ENCODE assay signal across 2 cellular contexts in the genomic region with DNA sequence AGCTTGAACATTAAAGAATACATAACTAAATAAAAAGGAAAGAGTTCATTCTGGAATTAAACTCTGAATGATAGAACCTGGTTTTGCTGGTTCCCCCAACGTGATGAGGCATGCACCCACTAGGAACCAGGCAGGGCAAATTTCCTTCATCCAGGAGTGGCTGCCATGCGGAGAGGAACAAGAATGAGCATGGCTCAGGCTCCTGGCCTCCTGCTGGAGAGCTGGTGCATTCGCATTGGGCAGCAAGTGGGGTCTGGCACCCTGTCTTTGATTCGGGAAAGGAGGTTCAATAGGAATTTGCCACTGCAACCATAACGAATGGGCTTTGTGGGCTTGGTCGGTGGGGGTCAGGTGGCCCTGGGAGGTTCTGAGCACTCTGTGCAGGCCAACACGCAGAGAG.
TF ChIP-seq lines count a peak whose summit lies in the region.

No MANE protein-coding gene starts in this region.

TF ChIP-seq in SK-N-SH, 30 proteins besides CTCF, POLR2A, EP300 and RAD21 (continued from another document):
- TF ChIP-seq, protein P1, sequence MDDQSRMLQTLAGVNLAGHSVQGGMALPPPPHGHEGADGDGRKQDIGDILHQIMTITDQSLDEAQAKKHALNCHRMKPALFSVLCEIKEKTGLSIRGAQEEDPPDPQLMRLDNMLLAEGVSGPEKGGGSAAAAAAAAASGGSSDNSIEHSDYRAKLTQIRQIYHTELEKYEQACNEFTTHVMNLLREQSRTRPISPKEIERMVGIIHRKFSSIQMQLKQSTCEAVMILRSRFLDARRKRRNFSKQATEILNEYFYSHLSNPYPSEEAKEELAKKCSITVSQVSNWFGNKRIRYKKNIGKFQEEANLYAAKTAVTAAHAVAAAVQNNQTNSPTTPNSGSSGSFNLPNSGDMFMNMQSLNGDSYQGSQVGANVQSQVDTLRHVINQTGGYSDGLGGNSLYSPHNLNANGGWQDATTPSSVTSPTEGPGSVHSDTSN (IDR thresholded peaks at IDR 0.05) = no peak
- TF ChIP-seq MEF2A (IDR thresholded peaks at IDR 0.05; ENCODE audit: borderline replicate concordance, low read depth) (no peak), YY1 (IDR thresholded peaks at IDR 0.05; ENCODE audit: low read depth) (no peak), MXI1 (IDR thresholded peaks at IDR 0.05; ENCODE audit: low read depth, low read length) (no peak), TAF1 (IDR thresholded peaks at IDR 0.05; ENCODE audit: borderline replicate concordance, low read depth, low read length) (no peak), TEAD4 (IDR thresholded peaks at IDR 0.05; ENCODE audit: borderline replicate concordance, insufficient read depth) (no peak), SMC3 (IDR thresholded peaks at IDR 0.05; ENCODE audit: low read depth, low read length) (no peak)
- TF ChIP-seq, protein P2, sequence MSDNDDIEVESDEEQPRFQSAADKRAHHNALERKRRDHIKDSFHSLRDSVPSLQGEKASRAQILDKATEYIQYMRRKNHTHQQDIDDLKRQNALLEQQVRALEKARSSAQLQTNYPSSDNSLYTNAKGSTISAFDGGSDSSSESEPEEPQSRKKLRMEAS (IDR thresholded peaks at IDR 0.05; ENCODE audit: low read depth) = no peak

TF ChIP-seq in SK-N-SH treated with all-trans-retinoic acid at 6 μM for 48 hours, 23 proteins besides CTCF, POLR2A, EP300 and RAD21 (continued from another document):
- no peak for TF ChIP-seq CREB5 (CRISPR knock-in tag; IDR thresholded peaks at IDR 0.05; ENCODE audit: low read depth)
- TF ChIP-seq, protein P3, sequence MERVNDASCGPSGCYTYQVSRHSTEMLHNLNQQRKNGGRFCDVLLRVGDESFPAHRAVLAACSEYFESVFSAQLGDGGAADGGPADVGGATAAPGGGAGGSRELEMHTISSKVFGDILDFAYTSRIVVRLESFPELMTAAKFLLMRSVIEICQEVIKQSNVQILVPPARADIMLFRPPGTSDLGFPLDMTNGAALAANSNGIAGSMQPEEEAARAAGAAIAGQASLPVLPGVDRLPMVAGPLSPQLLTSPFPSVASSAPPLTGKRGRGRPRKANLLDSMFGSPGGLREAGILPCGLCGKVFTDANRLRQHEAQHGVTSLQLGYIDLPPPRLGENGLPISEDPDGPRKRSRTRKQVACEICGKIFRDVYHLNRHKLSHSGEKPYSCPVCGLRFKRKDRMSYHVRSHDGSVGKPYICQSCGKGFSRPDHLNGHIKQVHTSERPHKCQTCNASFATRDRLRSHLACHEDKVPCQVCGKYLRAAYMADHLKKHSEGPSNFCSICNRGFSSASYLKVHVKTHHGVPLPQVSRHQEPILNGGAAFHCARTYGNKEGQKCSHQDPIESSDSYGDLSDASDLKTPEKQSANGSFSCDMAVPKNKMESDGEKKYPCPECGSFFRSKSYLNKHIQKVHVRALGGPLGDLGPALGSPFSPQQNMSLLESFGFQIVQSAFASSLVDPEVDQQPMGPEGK (CRISPR knock-in tag; IDR thresholded peaks at IDR 0.05; ENCODE audit: borderline replicate concordance) = no peak
- TF ChIP-seq ZNF565 (CRISPR knock-in tag; conservative IDR thresholded peaks at IDR 0.05; ENCODE audit: low read depth) = no peak
- no peak for TF ChIP-seq CSRNP3 (CRISPR knock-in tag; IDR thresholded peaks at IDR 0.05)
- TF ChIP-seq TOX (CRISPR knock-in tag; IDR thresholded peaks at IDR 0.05; ENCODE audit: borderline replicate concordance) = no peak
- TF ChIP-seq, protein P4, sequence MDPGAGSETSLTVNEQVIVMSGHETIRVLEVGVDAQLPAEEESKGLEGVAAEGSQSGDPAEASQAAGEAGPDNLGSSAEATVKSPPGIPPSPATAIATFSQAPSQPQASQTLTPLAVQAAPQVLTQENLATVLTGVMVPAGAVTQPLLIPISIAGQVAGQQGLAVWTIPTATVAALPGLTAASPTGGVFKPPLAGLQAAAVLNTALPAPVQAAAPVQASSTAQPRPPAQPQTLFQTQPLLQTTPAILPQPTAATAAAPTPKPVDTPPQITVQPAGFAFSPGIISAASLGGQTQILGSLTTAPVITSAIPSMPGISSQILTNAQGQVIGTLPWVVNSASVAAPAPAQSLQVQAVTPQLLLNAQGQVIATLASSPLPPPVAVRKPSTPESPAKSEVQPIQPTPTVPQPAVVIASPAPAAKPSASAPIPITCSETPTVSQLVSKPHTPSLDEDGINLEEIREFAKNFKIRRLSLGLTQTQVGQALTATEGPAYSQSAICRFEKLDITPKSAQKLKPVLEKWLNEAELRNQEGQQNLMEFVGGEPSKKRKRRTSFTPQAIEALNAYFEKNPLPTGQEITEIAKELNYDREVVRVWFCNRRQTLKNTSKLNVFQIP (CRISPR knock-in tag; IDR thresholded peaks at IDR 0.05; ENCODE audit: borderline replicate concordance, low read depth) = no peak
- TF ChIP-seq ZNF8 (CRISPR knock-in tag; IDR thresholded peaks at IDR 0.05) = no peak
- TF ChIP-seq TCF4 (CRISPR knock-in tag; IDR thresholded peaks at IDR 0.05; ENCODE audit: borderline replicate concordance) = no peak
- TF ChIP-seq ZNF70 (CRISPR knock-in tag; IDR thresholded peaks at IDR 0.05) = no peak
- TF ChIP-seq RARB (CRISPR knock-in tag; IDR thresholded peaks at IDR 0.05) = no peak
- TF ChIP-seq ISL1 (CRISPR knock-in tag; IDR thresholded peaks at IDR 0.05) = no peak
- TF ChIP-seq, protein P5, sequence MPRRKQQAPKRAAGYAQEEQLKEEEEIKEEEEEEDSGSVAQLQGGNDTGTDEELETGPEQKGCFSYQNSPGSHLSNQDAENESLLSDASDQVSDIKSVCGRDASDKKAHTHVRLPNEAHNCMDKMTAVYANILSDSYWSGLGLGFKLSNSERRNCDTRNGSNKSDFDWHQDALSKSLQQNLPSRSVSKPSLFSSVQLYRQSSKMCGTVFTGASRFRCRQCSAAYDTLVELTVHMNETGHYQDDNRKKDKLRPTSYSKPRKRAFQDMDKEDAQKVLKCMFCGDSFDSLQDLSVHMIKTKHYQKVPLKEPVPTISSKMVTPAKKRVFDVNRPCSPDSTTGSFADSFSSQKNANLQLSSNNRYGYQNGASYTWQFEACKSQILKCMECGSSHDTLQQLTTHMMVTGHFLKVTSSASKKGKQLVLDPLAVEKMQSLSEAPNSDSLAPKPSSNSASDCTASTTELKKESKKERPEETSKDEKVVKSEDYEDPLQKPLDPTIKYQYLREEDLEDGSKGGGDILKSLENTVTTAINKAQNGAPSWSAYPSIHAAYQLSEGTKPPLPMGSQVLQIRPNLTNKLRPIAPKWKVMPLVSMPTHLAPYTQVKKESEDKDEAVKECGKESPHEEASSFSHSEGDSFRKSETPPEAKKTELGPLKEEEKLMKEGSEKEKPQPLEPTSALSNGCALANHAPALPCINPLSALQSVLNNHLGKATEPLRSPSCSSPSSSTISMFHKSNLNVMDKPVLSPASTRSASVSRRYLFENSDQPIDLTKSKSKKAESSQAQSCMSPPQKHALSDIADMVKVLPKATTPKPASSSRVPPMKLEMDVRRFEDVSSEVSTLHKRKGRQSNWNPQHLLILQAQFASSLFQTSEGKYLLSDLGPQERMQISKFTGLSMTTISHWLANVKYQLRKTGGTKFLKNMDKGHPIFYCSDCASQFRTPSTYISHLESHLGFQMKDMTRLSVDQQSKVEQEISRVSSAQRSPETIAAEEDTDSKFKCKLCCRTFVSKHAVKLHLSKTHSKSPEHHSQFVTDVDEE (CRISPR knock-in tag; IDR thresholded peaks at IDR 0.05) = no peak
- TF ChIP-seq BACH2 (CRISPR knock-in tag; IDR thresholded peaks at IDR 0.05; ENCODE audit: borderline replicate concordance) = no peak
- TF ChIP-seq ESRRG (CRISPR knock-in tag; IDR thresholded peaks at IDR 0.05) = no peak
- TF ChIP-seq ZC3H10 (CRISPR knock-in tag; IDR thresholded peaks at IDR 0.05) = no peak
